In the genomic region with DNA sequence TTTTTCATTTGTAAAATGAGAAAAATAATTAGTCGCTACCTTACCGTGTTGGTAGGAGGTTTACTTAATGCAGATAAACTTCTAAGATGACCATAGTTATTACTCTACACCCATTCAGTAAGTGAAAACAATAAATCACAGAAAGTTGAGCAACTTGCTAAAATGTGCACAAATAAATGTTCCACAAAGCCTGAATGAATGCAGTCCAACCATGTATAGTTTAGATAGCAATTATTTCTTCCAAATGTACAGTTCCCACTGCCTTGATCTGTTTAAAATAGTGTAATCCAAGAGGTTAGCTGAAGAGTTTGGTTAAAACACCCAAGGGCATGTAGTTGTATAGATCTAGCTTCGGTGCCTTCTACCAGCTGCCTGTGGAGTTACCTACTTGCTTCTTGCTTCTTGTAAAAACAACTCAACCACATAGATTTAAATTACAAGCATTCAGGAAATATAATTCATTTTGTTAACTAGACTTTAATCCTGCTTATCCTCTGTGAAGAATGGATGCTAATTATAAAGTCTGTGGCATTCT, we compare ENCODE assay signal across 20 cellular contexts.
"Had no signal": no experiment of that assay in that cellular context is flagged by ENCODE, and none has a peak within 500 bp of the region (broad histone marks: within the 10 kb centered on the region; RNA-seq: fewer than 3 reads in every experiment).

No MANE protein-coding gene starts in this region.

- DNase-seq: activated CD4-positive, alpha-beta T cell treated with anti-CD3 and anti-CD28 coated beads for 1 hour; activated CD8-positive, alpha-beta memory T cell treated with anti-CD3 and anti-CD28 coated beads for 24 hours; activated CD8-positive, alpha-beta memory T cell treated with anti-CD3 and anti-CD28 coated beads, Interleukin-2, amount 50 U/mL, for 4 hours; activated effector memory CD4-positive, alpha-beta T cell treated with Interleukin-2 at 50 U/mL for 16 hours; activated naive CD4-positive, alpha-beta T cell treated with anti-CD3 and anti-CD28 coated beads for 36 hours; activated naive CD8-positive, alpha-beta T cell treated with anti-CD3 and anti-CD28 coated beads, Interleukin-2, amount 10 ng/mL, durations not matched to agents 7 days and 5 days; activated T-cell treated with anti-CD3 and anti-CD28 coated beads, Interleukin-2, amount 50 U/mL, for 48 hours; amygdala; cerebellar nuclear complex; left colon; natural killer cell; ovary; stimulated activated CD4-positive, alpha-beta T cell treated with anti-CD3 and anti-CD28 coated beads, Interleukin-4, amount 100 ng/mL, for 24 hours; stimulated activated naive CD4-positive, alpha-beta T cell treated with Interleukin-2 at 50 U/mL for 16 hours; T-helper 9 cell had no signal

- ATAC-seq: left colon, natural killer cell had no signal

- H3K4me3 ChIP-seq: coronary artery, esophagus muscularis mucosa, ovary, prostate gland, thoracic aorta, vagina had no signal

- H3K27me3 ChIP-seq: esophagus muscularis mucosa, ovary, vagina had no signal

- H3K27ac ChIP-seq: coronary artery, esophagus muscularis mucosa, ovary, prostate gland, vagina had no signal

- H3K4me1 ChIP-seq: prostate gland, vagina had no signal

- H3K9me3 ChIP-seq: esophagus muscularis mucosa, ovary, prostate gland, thoracic aorta, vagina had no signal

- H3K36me3 ChIP-seq: esophagus muscularis mucosa, ovary, prostate gland, thoracic aorta, vagina had no signal
